1 cellular context compared by ENCODE assay signal in the genomic region with DNA sequence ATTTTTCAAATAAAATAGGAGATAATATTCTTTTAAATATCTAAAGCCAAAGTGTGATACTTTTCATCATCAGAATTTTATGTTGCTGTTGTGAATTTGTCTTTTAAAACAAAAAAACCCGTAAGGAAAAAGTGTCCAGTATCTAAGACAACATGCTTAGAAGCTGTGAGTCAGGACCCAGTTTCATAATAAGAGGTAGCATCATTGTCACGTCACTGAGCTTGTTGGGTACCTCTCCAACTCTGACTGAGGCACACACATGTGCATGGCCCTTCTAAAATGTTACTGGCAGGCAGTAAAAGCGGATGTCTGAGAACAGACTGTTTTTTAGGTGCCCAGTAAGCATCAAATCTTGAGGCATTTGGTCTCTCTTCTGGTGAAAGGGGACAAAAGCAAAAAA.
TF ChIP-seq lines count a peak whose summit lies in the region.

No MANE protein-coding gene starts in this region.

TF ChIP-seq in IMR-90, 13 proteins besides CTCF, POLR2A, EP300 and RAD21:
- no peak for TF ChIP-seq RCOR1 (IDR thresholded peaks at IDR 0.05; ENCODE audit: insufficient replicate concordance, low read length)
- no peak for TF ChIP-seq CHD1 (IDR thresholded peaks at IDR 0.05; ENCODE audit: low read depth, low read length)
- no peak for TF ChIP-seq FOS (IDR thresholded peaks at IDR 0.05; ENCODE audit: low read depth, low read length)
- TF ChIP-seq SMC3 (IDR thresholded peaks at IDR 0.05; ENCODE audit: low read depth, low read length): no peak
- TF ChIP-seq, protein P1, sequence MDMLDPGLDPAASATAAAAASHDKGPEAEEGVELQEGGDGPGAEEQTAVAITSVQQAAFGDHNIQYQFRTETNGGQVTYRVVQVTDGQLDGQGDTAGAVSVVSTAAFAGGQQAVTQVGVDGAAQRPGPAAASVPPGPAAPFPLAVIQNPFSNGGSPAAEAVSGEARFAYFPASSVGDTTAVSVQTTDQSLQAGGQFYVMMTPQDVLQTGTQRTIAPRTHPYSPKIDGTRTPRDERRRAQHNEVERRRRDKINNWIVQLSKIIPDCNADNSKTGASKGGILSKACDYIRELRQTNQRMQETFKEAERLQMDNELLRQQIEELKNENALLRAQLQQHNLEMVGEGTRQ (IDR thresholded peaks at IDR 0.05; ENCODE audit: low read depth, low read length): no peak
- no peak for TF ChIP-seq RFX5 (IDR thresholded peaks at IDR 0.05; ENCODE audit: low read depth, low read length)
